In the genomic region with DNA sequence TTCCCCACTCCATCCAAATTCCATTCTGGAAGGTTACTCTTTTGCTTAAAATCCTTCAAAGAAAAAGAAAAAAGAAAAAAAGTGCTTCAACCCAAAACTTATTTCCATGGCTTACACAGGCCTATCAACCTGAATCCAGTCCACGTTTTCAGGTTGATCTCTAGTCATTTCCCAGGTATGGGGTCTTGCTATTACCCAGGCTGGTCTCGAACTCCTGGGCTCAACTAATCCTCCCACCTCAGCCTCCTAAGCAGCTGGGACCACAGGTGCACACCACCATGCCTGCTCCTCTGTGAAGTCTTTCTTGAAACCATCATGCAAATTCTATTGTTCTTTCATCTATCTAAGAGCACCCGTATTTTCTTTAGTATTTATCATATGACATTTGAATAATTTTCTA, we compare ENCODE assay signal across 1 cellular context.
TF ChIP-seq lines count a peak whose summit lies in the region.

No MANE protein-coding gene starts in this region.

TF ChIP-seq in GM12878, 131 proteins besides CTCF, POLR2A, EP300 and RAD21:
- TF ChIP-seq SIX5 (IDR thresholded peaks at IDR 0.05; ENCODE audit: low read depth, low read length, severe bottlenecking) (no peak), SREBF2 (IDR thresholded peaks at IDR 0.05; ENCODE audit: low read length) (no peak), POLR2AphosphoS5 (IDR thresholded peaks at IDR 0.05; ENCODE audit: low read length) (no peak)
